Comparison of ENCODE assay signal across 8 cellular contexts in genomic region chr1:84505167-84506001, GRCh38. TPM values are rescaled to one million over a fixed set of nuclear protein-coding genes. Genes with fewer than 3 reads are reported as not detected.
DNase-seq lines count a peak whose midpoint lies in the region; ATAC-seq and TF ChIP-seq lines count a peak whose summit lies in the region.

No MANE protein-coding gene starts in this region.

- WGBS in testis, 2 donors = 0 to 1% methylated on average over 27 to 46 of the region's 58 CpGs

- TF ChIP-seq CTCF in lower lobe of right lung (IDR thresholded peaks at IDR 0.05) = no peak
- TF ChIP-seq CTCF in testis (IDR thresholded peaks at IDR 0.05) = no peak

- peak; percentile 3; the same call in 1 of the 2 replicates for TF ChIP-seq POLR2A in Raji (IDR thresholded peaks at IDR 0.05; ENCODE audit: insufficient read depth, low read depth, low read length)
- TF ChIP-seq POLR2A in testis (IDR thresholded peaks at IDR 0.05) = no peak

- intact Hi-C loops in lower lobe of right lung (cut with DNase I) = no loop called here
- intact Hi-C loops in testis (cut with DNase I; ENCODE audit: low total_unique reads) = no loop called here

- H3K27me3 ChIP-seq in lower lobe of right lung (ENCODE audit: low read depth) (no peaks in the 10 kb centered on the region), testis (no peaks in the 10 kb centered on the region)

- H3K4me1 ChIP-seq in lower lobe of right lung (peaks cover 52% of the 10 kb centered on the region), testis (peaks cover 26% of the 10 kb centered on the region)

- peak; percentile 1 for DNase-seq in activated CD4-positive, CD25-positive, alpha-beta regulatory T cell treated with anti-CD3 and anti-CD28 coated beads, Interleukin-2, amount 50 U/mL, for 16 hours (ENCODE audit: low read depth, low spot score)
- DNase-seq in activated CD4-positive, CD25-positive, alpha-beta regulatory T cell treated with anti-CD3 and anti-CD28 coated beads, Interleukin-2, amount 50 U/mL, for 72 hours = no peak
- DNase-seq in HuH-7 (ENCODE audit: low spot score) (peak; percentile 17), dermis microvascular lymphatic vessel endothelial cell (ENCODE audit: low read depth in 2 of 2) (peak; percentile 17 to 76), lower lobe of right lung (no peak), testis (no peak)

- H3K4me3 ChIP-seq in lower lobe of right lung (peak overlapping the region; percentile 91), testis (peak overlapping the region; percentile 63 to 90)

- peak; percentile 37 for ATAC-seq in GM21723 (IDR thresholded peaks at IDR 0.05; ENCODE audit: unreplicated experiment)
- peak; percentile 80 to 83 for ATAC-seq in lower lobe of right lung

- H3K27ac ChIP-seq in lower lobe of right lung (peak overlapping the region; percentile 98), testis (peak overlapping the region; percentile 88 to 98)

- H3K36me3 ChIP-seq in lower lobe of right lung (peaks cover 7% of the 10 kb centered on the region), testis (ENCODE audit: low read depth, missing control alignments) (no peaks in the 10 kb centered on the region)

- H3K9me3 ChIP-seq in lower lobe of right lung (peaks cover 8% of the 10 kb centered on the region), testis (no peaks in the 10 kb centered on the region)

RNA-seq across cellular contexts. Expression of gene SPATA1, which starts 0.8 kb away (rescaled TPM):
- 0.13 and 0.38 TPM in 2 replicates for total RNA-seq in dermis microvascular lymphatic vessel endothelial cell
- 2.5 TPM for total RNA-seq in lower lobe of right lung
- 10 to 100 TPM in 1 of 2 donors, 1 to 10 TPM in 1; 7.1 to 17.6 TPM for total RNA-seq in testis
- 6.0 TPM for polyA plus RNA-seq in testis (ENCODE audit: insufficient read depth, low read depth, low replicate concordance)

RNA-seq across cellular contexts. Expression of gene GNG5, which starts 1.0 kb away (rescaled TPM):
- 10.1 and 17.8 TPM in 2 replicates for total RNA-seq in dermis microvascular lymphatic vessel endothelial cell
- total RNA-seq in lower lobe of right lung = 119 TPM
- total RNA-seq in testis = 100 to 1,000 TPM; 113 to 143 TPM
- 193 TPM for polyA plus RNA-seq in testis (ENCODE audit: insufficient read depth, low read depth, low replicate concordance)

RNA-seq across cellular contexts. Expression of gene RPF1, which starts 26.3 kb away (rescaled TPM):
- 18.5 and 20.0 TPM in 2 replicates for total RNA-seq in dermis microvascular lymphatic vessel endothelial cell
- total RNA-seq in lower lobe of right lung = 31.1 TPM
- total RNA-seq in testis = 10 to 100 TPM; 41.9 to 49.2 TPM
- 62.2 TPM for polyA plus RNA-seq in testis (ENCODE audit: insufficient read depth, low read depth, low replicate concordance)

Comparison
In these comparisons a context has a peak if more than half of its experiments do, and no peak if none do; other contexts are left out.
1. DNase-seq: peak in activated CD4-positive, CD25-positive, alpha-beta regulatory T cell treated with anti-CD3 and anti-CD28 coated beads, Interleukin-2, amount 50 U/mL, for 16 hours (single experiment), HuH-7 (single experiment) and dermis microvascular lymphatic vessel endothelial cell (2 of 2); none in activated CD4-positive, CD25-positive, alpha-beta regulatory T cell treated with anti-CD3 and anti-CD28 coated beads, Interleukin-2, amount 50 U/mL, for 72 hours (single experiment), lower lobe of right lung (single experiment) and testis (single experiment).